10 cellular contexts compared by ENCODE assay signal in the genomic region with DNA sequence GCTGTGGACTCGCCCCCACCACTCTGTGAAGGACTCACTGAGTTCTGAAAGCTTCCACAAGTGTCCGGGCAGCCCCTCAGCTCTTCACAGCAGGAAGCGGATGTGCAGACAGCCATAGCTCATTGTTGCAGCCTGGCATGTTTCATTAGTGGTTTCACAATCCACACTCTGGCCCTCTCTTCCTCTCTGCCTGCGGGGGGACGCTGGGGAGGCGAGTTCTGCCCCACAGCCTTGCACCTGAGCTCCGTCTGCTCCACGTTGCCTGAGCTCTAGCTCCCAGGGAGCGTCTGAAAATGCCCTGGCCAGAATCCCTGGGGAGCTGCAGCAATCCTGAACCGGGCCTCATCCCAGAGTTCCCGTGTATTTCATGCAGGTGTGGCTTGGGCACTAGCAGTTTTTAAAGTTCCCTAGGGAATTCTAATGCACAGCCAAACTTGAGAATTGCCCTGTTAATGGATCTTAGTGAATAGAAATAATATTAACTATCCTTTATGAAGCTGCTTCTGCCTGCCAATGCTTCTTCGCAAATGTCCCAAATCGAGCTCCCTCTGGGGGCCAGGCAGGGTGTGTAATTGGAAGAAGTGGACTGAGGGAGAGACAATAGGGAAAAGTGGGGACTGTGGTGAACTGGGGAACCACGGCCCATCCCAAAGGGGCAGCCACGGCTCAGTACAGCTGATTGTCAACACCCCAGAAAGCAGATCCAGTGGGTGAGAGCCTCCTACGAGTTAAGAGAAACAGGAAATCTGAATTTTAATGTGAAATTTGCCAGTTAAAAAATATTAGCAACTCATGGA. TPM values are rescaled to one million over a fixed set of nuclear protein-coding genes. Genes with fewer than 3 reads are reported as not detected.
A peak's percentile ranks its signal among the peaks of the same experiment; 100 is the strongest.
DNase-seq lines count a peak whose midpoint lies in the region; ATAC-seq and TF ChIP-seq lines count a peak whose summit lies in the region.
"Had no signal": no experiment of that assay in that cellular context is flagged by ENCODE, and none has a peak within 500 bp of the region (broad histone marks: within the 10 kb centered on the region; RNA-seq: fewer than 3 reads in every experiment).

No MANE protein-coding gene starts in this region.

- no peak overlapping the region for H3K9ac ChIP-seq in mesendoderm (ENCODE audit: low read length)

- ATAC-seq in GM19372 (IDR thresholded peaks at IDR 0.05; ENCODE audit: low read depth, unreplicated experiment): peak; percentile 76
- peak; percentile 40 for ATAC-seq in HG03520 (IDR thresholded peaks at IDR 0.05; ENCODE audit: unreplicated experiment)
- ATAC-seq in right lobe of liver: peak; percentile 69 to 87 (median 81)
- ATAC-seq in HG03378 (IDR thresholded peaks at IDR 0.05; ENCODE audit: unreplicated experiment): no peak

- no peak overlapping the region for H3K18ac ChIP-seq in mesendoderm (ENCODE audit: low read length)

- no peak overlapping the region for H3K56ac ChIP-seq in mesendoderm (ENCODE audit: low read length)

- WGBS in right lobe of liver (ENCODE audit: insufficient coverage, low coverage, low lambda C conversion rate, missing lambda C conversion rate): 12% methylated on average over 16 of the region's 16 CpGs
- no CpG with 5 or more reads among the region's 16 CpGs for WGBS in mesendoderm (ENCODE audit: extremely low coverage, insufficient coverage, low lambda C conversion rate)

- H2BK120ac ChIP-seq in mesendoderm (ENCODE audit: low read depth, low read length): no peak overlapping the region

- intact Hi-C loops in right lobe of liver (cut with DNase I): no loop called here

- H2AK5ac ChIP-seq in mesendoderm (ENCODE audit: low read length): no peak overlapping the region

- peaks cover 15% of the 10 kb centered on the region for H3K4me1 Mint-ChIP-seq in activated CD4-positive, alpha-beta memory T cell treated with anti-CD3 and anti-CD28 coated beads, Interleukin-2, amount 10 ng/mL, durations not matched to agents 7 days and 5 days

- no peaks in the 10 kb centered on the region for H3K79me1 ChIP-seq in mesendoderm (ENCODE audit: low read length)

- peaks cover 8% of the 10 kb centered on the region for H3K27me3 Mint-ChIP-seq in activated CD4-positive, alpha-beta memory T cell treated with anti-CD3 and anti-CD28 coated beads, Interleukin-2, amount 10 ng/mL, durations not matched to agents 7 days and 5 days

- H3K9me3 Mint-ChIP-seq in activated CD4-positive, alpha-beta memory T cell treated with anti-CD3 and anti-CD28 coated beads, Interleukin-2, amount 10 ng/mL, durations not matched to agents 7 days and 5 days: no peaks in the 10 kb centered on the region

- H3K4me1 ChIP-seq in right lobe of liver (peaks cover 0 to 6% (median 0%) of the 10 kb centered on the region in 4 donors), mesendoderm (ENCODE audit: control insufficient read depth, low read depth, low read length) (peaks cover 9% of the 10 kb centered on the region)

- no peak overlapping the region for H2BK5ac ChIP-seq in mesendoderm (ENCODE audit: low read length)

- H3K4ac ChIP-seq in mesendoderm (ENCODE audit: low read depth, low read length): no peak overlapping the region

- no peaks in the 10 kb centered on the region for H3K79me2 ChIP-seq in mesendoderm (ENCODE audit: control insufficient read depth, insufficient read depth, low read length)

- H4K5ac ChIP-seq in mesendoderm (ENCODE audit: low read length): no peak overlapping the region

- TF ChIP-seq CTCF in right lobe of liver (IDR thresholded peaks at IDR 0.05): peak; percentile 17 to 31 (median 22)

- H3K36me3 ChIP-seq in right lobe of liver: no peaks in the 10 kb centered on the region
- no peaks in the 10 kb centered on the region for H3K36me3 ChIP-seq in mesendoderm (ENCODE audit: control insufficient read depth, insufficient read depth, low read length)
- H3K36me3 ChIP-seq: SJSA1 had no signal

- POLR2A ChIA-PET in activated CD4-positive, alpha-beta memory T cell treated with anti-CD3 and anti-CD28 coated beads, Interleukin-2, amount 10 ng/mL, durations not matched to agents 7 days and 5 days (lab: Charles Lee): interaction anchor here (1.5 to 1.7 kb wide), 3 partner anchors 75 to 83 kb away, joined by 3 to 10 read pairs (median 5); no protein-coding TSS in a partner anchor

- no peak overlapping the region for H3K4me2 ChIP-seq in mesendoderm (ENCODE audit: low read length)

- H3K36me3 Mint-ChIP-seq in activated CD4-positive, alpha-beta memory T cell treated with anti-CD3 and anti-CD28 coated beads, Interleukin-2, amount 10 ng/mL, durations not matched to agents 7 days and 5 days (ENCODE audit: low read depth): no peaks in the 10 kb centered on the region

- CTCF ChIA-PET in activated CD4-positive, alpha-beta memory T cell treated with anti-CD3 and anti-CD28 coated beads, Interleukin-2, amount 10 ng/mL, durations not matched to agents 7 days and 5 days (lab: Charles Lee): interaction anchor here (0.8 to 2.0 kb wide), 9 partner anchors 25 to 127 kb away, joined by 3 to 9 read pairs (median 6); a partner anchor contains a TSS

- DNase-seq in GDM1 (lab: John Stamatoyannopoulos, UW) (peak; percentile 71), right lobe of liver (peak; percentile 52 to 76 (median 71)), SW 1271 (lab: John Stamatoyannopoulos, UW) (no peak), mesendoderm (no peak)
- DNase-seq in activated CD4-positive, alpha-beta memory T cell treated with anti-CD3 and anti-CD28 coated beads, Interleukin-2, amount 10 ng/mL, durations not matched to agents 7 days and 5 days: peak; percentile 30

- no peak overlapping the region for H3K23ac ChIP-seq in mesendoderm (ENCODE audit: low read length)

- no peak overlapping the region for H2BK15ac ChIP-seq in mesendoderm (replicated peaks; ENCODE audit: low read depth)

- peak overlapping the region in 1 of 3 donors; percentile 18 for H3K27ac ChIP-seq in right lobe of liver
- H3K27ac ChIP-seq in mesendoderm (ENCODE audit: low read depth, low read length): no peak overlapping the region
- H3K27ac ChIP-seq: SJSA1 had no signal

- H3K9me3 ChIP-seq in right lobe of liver: no peaks in the 10 kb centered on the region
- H3K9me3 ChIP-seq: SJSA1 had no signal

- no peak overlapping the region for H3K27ac Mint-ChIP-seq in activated CD4-positive, alpha-beta memory T cell treated with anti-CD3 and anti-CD28 coated beads, Interleukin-2, amount 10 ng/mL, durations not matched to agents 7 days and 5 days

- no peak overlapping the region for H4K8ac ChIP-seq in mesendoderm (ENCODE audit: low read depth, low read length)

- H3K4me3 ChIP-seq in right lobe of liver: no peak overlapping the region
- no peak overlapping the region for H3K4me3 ChIP-seq in mesendoderm (ENCODE audit: low read length)
- H3K4me3 ChIP-seq: SJSA1 had no signal

- TF ChIP-seq POLR2A in right lobe of liver (IDR thresholded peaks at IDR 0.05): no peak

- no peaks in the 10 kb centered on the region for H3K27me3 ChIP-seq in right lobe of liver
- H3K27me3 ChIP-seq in mesendoderm (ENCODE audit: insufficient read depth, low read length, poor library complexity): no peaks in the 10 kb centered on the region
- H3K27me3 ChIP-seq: SJSA1 had no signal

- no peak overlapping the region for H3K4me3 Mint-ChIP-seq in activated CD4-positive, alpha-beta memory T cell treated with anti-CD3 and anti-CD28 coated beads, Interleukin-2, amount 10 ng/mL, durations not matched to agents 7 days and 5 days

RNA-seq across cellular contexts. Expression of a gene that starts 51.5 kb away (rescaled TPM):
- total RNA-seq in activated CD4-positive, alpha-beta memory T cell treated with anti-CD3 and anti-CD28 coated beads, Interleukin-2, amount 10 ng/mL, durations not matched to agents 7 days and 5 days: not detected
- under 1 TPM in 4 of 6 experiments, not detected in 2; 0.09 to 0.50 (median 0.33) TPM for total RNA-seq in right lobe of liver
- polyA plus RNA-seq in mesendoderm (2013, experiment 1 of 2): 0.74 TPM
- polyA plus RNA-seq in mesendoderm (2013, experiment 2 of 2): 0.84 TPM
- total RNA-seq: glomerular endothelial cell, SJSA1 had no signal

Comparison
In these comparisons a context has a peak if more than half of its experiments do, and no peak if none do; other contexts are left out.
1. DNase-seq: peak in GDM1 (single experiment), activated CD4-positive, alpha-beta memory T cell treated with anti-CD3 and anti-CD28 coated beads, Interleukin-2, amount 10 ng/mL, durations not matched to agents 7 days and 5 days (single experiment) and right lobe of liver (3 of 3); none in SW 1271 (0 of 2) and mesendoderm (single experiment).